ENCODE assay signal across 10 cellular contexts in genomic region chr3:12159227-12159601, GRCh38. TPM values are rescaled to one million over a fixed set of nuclear protein-coding genes. Genes with fewer than 3 reads are reported as not detected.
DNase-seq lines count a peak whose midpoint lies in the region; ATAC-seq and TF ChIP-seq lines count a peak whose summit lies in the region.
"Had no signal": no experiment of that assay in that cellular context is flagged by ENCODE, and none has a peak within 500 bp of the region (broad histone marks: within the 10 kb centered on the region; RNA-seq: fewer than 3 reads in every experiment).

No MANE protein-coding gene starts in this region.

- peaks cover 6% of the 10 kb centered on the region for H3K36me3 Mint-ChIP-seq in brain
- no peaks in the 10 kb centered on the region for H3K36me3 Mint-ChIP-seq in activated T-cell treated with anti-CD3 and anti-CD28 coated beads, Interleukin-2, amount 50 U/mL, for 72 hours (ENCODE audit: insufficient read depth in 2 of 2)
- no peaks in the 10 kb centered on the region for H3K36me3 Mint-ChIP-seq in CD4-positive, alpha-beta T cell (ENCODE audit: low read depth)

- H3K9ac ChIP-seq in HUES64 (ENCODE audit: low read depth, low read length) (peak overlapping the region; percentile 53), skeletal muscle satellite cell (ENCODE audit: low read depth, low read length) (peak overlapping the region; percentile 50)

- CTCF ChIA-PET in CD4-positive, alpha-beta T cell (lab: Charles Lee), result no interaction called here

- no peaks in the 10 kb centered on the region for H3K9me3 Mint-ChIP-seq in brain
- no peaks in the 10 kb centered on the region for H3K9me3 Mint-ChIP-seq in activated T-cell treated with anti-CD3 and anti-CD28 coated beads, Interleukin-2, amount 50 U/mL, for 72 hours
- H3K9me3 Mint-ChIP-seq in CD4-positive, alpha-beta T cell, result no peaks in the 10 kb centered on the region

- H3K36me3 ChIP-seq in HUES64 (ENCODE audit: insufficient read depth, low read length) (peaks cover 7% of the 10 kb centered on the region; the same call in 1 of the 2 replicates), skeletal muscle satellite cell (ENCODE audit: insufficient read depth, low read length) (no peaks in the 10 kb centered on the region)

- H3K27ac Mint-ChIP-seq in brain, result peak overlapping the region in 4 of 5 experiments; percentile 32 to 80 (median 50)
- H3K27ac Mint-ChIP-seq in activated T-cell treated with anti-CD3 and anti-CD28 coated beads, Interleukin-2, amount 50 U/mL, for 72 hours, result no peak overlapping the region
- H3K27ac Mint-ChIP-seq in CD4-positive, alpha-beta T cell, result no peak overlapping the region

- peak overlapping the region; percentile 4 to 59 (median 29) for H3K4me3 Mint-ChIP-seq in brain
- H3K4me3 Mint-ChIP-seq in activated T-cell treated with anti-CD3 and anti-CD28 coated beads, Interleukin-2, amount 50 U/mL, for 72 hours, result no peak overlapping the region
- no peak overlapping the region for H3K4me3 Mint-ChIP-seq in CD4-positive, alpha-beta T cell

- H3K4me1 Mint-ChIP-seq in brain, result peaks cover 36% of the 10 kb centered on the region
- peaks cover 14% of the 10 kb centered on the region for H3K4me1 Mint-ChIP-seq in activated T-cell treated with anti-CD3 and anti-CD28 coated beads, Interleukin-2, amount 50 U/mL, for 72 hours (ENCODE audit: low read depth)
- no peaks in the 10 kb centered on the region for H3K4me1 Mint-ChIP-seq in CD4-positive, alpha-beta T cell (ENCODE audit: low read depth)

- intact Hi-C loops in CD4-positive, alpha-beta T cell (cut with DNase I, micrococcal nuclease), result no loop called here

- H3K27me3 ChIP-seq in HUES64 (ENCODE audit: insufficient read depth, low read length) (no peaks in the 10 kb centered on the region), skeletal muscle satellite cell (ENCODE audit: control insufficient read depth, insufficient read depth, low read length) (no peaks in the 10 kb centered on the region)
- no peaks in the 10 kb centered on the region for H3K27me3 ChIP-seq in CD4-positive, alpha-beta T cell (ENCODE audit: control insufficient read depth, insufficient read depth, low read length)

- POLR2A ChIA-PET in CD4-positive, alpha-beta T cell (lab: Charles Lee), result no interaction called here

- peak overlapping the region; percentile 82 for H3K4me2 ChIP-seq in skeletal muscle satellite cell (ENCODE audit: low read length)

- no peak for TF ChIP-seq CTCF in brain (conservative IDR thresholded peaks at IDR 0.05)
- no peak for TF ChIP-seq CTCF in CD4-positive, alpha-beta T cell (IDR thresholded peaks at IDR 0.05)

- no peak for DNase-seq in stimulated activated CD4-positive, alpha-beta T cell treated with anti-CD3 and anti-CD28 coated beads, Interleukin-2, amount 100 ng/mL, for 24 hours
- no peak for DNase-seq in activated T-cell treated with anti-CD3 and anti-CD28 coated beads, Interleukin-2, amount 50 U/mL, for 72 hours
- DNase-seq in CD4-positive, alpha-beta T cell, result no peak
- DNase-seq in MV-4-11 (lab: John Stamatoyannopoulos, UW), result no peak
- DNase-seq: activated CD4-positive, alpha-beta T cell treated with anti-CD3 and anti-CD28 coated beads, Interleukin-2, amount 50 U/mL, for 4 hours had no signal

- peaks cover 3% of the 10 kb centered on the region for H3K27me3 Mint-ChIP-seq in brain
- peaks cover 23% of the 10 kb centered on the region for H3K27me3 Mint-ChIP-seq in activated T-cell treated with anti-CD3 and anti-CD28 coated beads, Interleukin-2, amount 50 U/mL, for 72 hours (ENCODE audit: low read depth)
- peaks cover 4% of the 10 kb centered on the region for H3K27me3 Mint-ChIP-seq in CD4-positive, alpha-beta T cell

- H3K27ac ChIP-seq in HUES64 (ENCODE audit: low read depth, low read length), result peak overlapping the region; percentile 93
- H3K27ac ChIP-seq in CD4-positive, alpha-beta T cell (ENCODE audit: low read depth, low read length), result no peak overlapping the region

- 10% methylated on average over 4 of the region's 4 CpGs for WGBS in HUES64

- H3K4me3 ChIP-seq in HUES64 (ENCODE audit: low read length) (peak overlapping the region; percentile 53), iPS-18c (ENCODE audit: insufficient read depth, low read depth, low read length) (peak overlapping the region; percentile 22), skeletal muscle satellite cell (ENCODE audit: low read length) (peak overlapping the region; percentile 61)

- H3K4me1 ChIP-seq in HUES64 (ENCODE audit: insufficient read depth, low read length) (peaks cover 32% of the 10 kb centered on the region), skeletal muscle satellite cell (ENCODE audit: control insufficient read depth, insufficient read depth, low read length) (peaks cover 24% of the 10 kb centered on the region)

- H3K9me3 ChIP-seq in HUES64 (ENCODE audit: insufficient read depth, low read depth, low read length) (no peaks in the 10 kb centered on the region), iPS-18c (ENCODE audit: control insufficient read depth, insufficient read depth, low read length) (no peaks in the 10 kb centered on the region), skeletal muscle satellite cell (replicated peaks; ENCODE audit: low read length) (no peaks in the 10 kb centered on the region)
- H3K9me3 ChIP-seq in CD4-positive, alpha-beta T cell (ENCODE audit: control insufficient read depth, low read length), result no peaks in the 10 kb centered on the region

- ATAC-seq in activated T-cell treated with anti-CD3 and anti-CD28 coated beads, Interleukin-2, amount 50 U/mL, for 72 hours (replicated peaks in 1 of 2), result no peak
- ATAC-seq in CD4-positive, alpha-beta T cell (ENCODE audit: poor library complexity), result no peak
- ATAC-seq: Panc1 had no signal

RNA-seq across cellular contexts. Expression of gene TIMP4, which starts 0.5 kb away (rescaled TPM):
- 20.4 TPM for polyA plus RNA-seq in HUES64 (2013, experiment 1 of 2)
- polyA plus RNA-seq in HUES64 (2013, experiment 2 of 2), result 11.2 TPM
- 9.1 TPM for polyA plus RNA-seq in brain (ENCODE audit: insufficient read depth, low read depth, low replicate concordance)
- 18.5 and 21.2 TPM in 2 replicates for total RNA-seq in skeletal muscle satellite cell (2012; rRNA removed)
- total RNA-seq in activated T-cell treated with anti-CD3 and anti-CD28 coated beads, Interleukin-2, amount 50 U/mL, for 72 hours, result under 1 TPM; 0.24 to 0.28 TPM
- not detected for total RNA-seq in CD4-positive, alpha-beta T cell

Comparison
In these comparisons a context has a peak if more than half of its experiments do, and no peak if none do; other contexts are left out.
1. H3K27ac Mint-ChIP-seq: peak in brain (4 of 5); none in activated T-cell treated with anti-CD3 and anti-CD28 coated beads, Interleukin-2, amount 50 U/mL, for 72 hours (single experiment) and CD4-positive, alpha-beta T cell (single experiment).
2. H3K4me3 Mint-ChIP-seq: peak in brain (5 of 5); none in activated T-cell treated with anti-CD3 and anti-CD28 coated beads, Interleukin-2, amount 50 U/mL, for 72 hours (0 of 2) and CD4-positive, alpha-beta T cell (single experiment).
3. Peak in every context shown above with its lines, with median percentiles within 50 percentile points of each other: H3K4me3 ChIP-seq.